In the genomic region with DNA sequence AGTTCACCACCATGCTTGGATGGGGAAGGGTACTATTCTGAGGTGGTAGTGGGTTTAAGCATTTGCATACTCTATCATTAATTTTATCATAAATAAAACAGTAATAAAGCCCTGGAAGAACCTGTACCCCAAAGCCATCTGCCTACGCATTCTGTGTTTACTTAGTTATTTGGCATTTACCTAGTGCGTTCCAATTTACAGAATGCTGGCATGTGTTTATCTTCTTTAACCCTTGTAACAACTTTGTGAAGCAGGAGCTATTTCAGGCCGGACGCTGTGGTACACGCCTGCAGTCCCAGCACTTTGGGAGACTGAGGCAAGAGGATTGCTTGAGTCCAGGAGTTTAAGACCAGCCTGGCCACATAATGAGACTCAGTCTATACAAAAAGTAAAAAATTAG, we compare ENCODE assay signal across 24 cellular contexts.
"Had no signal": no experiment of that assay in that cellular context is flagged by ENCODE, and none has a peak within 500 bp of the region (broad histone marks: within the 10 kb centered on the region; RNA-seq: fewer than 3 reads in every experiment).

No MANE protein-coding gene starts in this region.

- H3K4me1 ChIP-seq: ascending aorta, breast epithelium, colonic mucosa, foreskin keratinocyte, gastrocnemius medialis, heart left ventricle had no signal

- H3K27ac ChIP-seq: ascending aorta, breast epithelium, cardiac muscle cell, colonic mucosa, dorsolateral prefrontal cortex, foreskin keratinocyte, gastrocnemius medialis, heart left ventricle had no signal

- H3K36me3 ChIP-seq: ascending aorta, breast epithelium, cardiac muscle cell, colonic mucosa, gastrocnemius medialis, heart left ventricle had no signal

- DNase-seq: activated CD4-positive, alpha-beta memory T cell treated with anti-CD3 and anti-CD28 coated beads, Interleukin-2, amount 10 ng/mL, durations not matched to agents 7 days and 5 days; activated CD4-positive, alpha-beta T cell treated with anti-CD3 and anti-CD28 coated beads for 1 hour; activated CD4-positive, alpha-beta T cell treated with anti-CD3 and anti-CD28 coated beads for 4 hours; activated CD4-positive, alpha-beta T cell treated with anti-CD3 and anti-CD28 coated beads, Interleukin-2, amount 10 ng/mL, durations not matched to agents 7 days and 5 days; activated CD4-positive, alpha-beta T cell treated with anti-CD3 and anti-CD28 coated beads, Interleukin-2, amount 50 U/mL, for 4 hours; activated CD8-positive, alpha-beta memory T cell treated with anti-CD3 and anti-CD28 coated beads, Interleukin-2, amount 50 U/mL, for 48 hours; activated naive CD4-positive, alpha-beta T cell treated with anti-CD3 and anti-CD28 coated beads for 36 hours; activated naive CD8-positive, alpha-beta T cell treated with anti-CD3 and anti-CD28 coated beads for 36 hours; activated T-cell treated with anti-CD3 and anti-CD28 coated beads for 4 hours; activated T-cell treated with anti-CD3 and anti-CD28 coated beads, Interleukin-2, amount 50 U/mL, for 4 hours; central memory CD4-positive, alpha-beta T cell; cerebellar nuclear complex; colonic mucosa; dorsolateral prefrontal cortex; effector memory CD4-positive, alpha-beta T cell; endodermal cell; foreskin keratinocyte; gastrocnemius medialis; glutamatergic neuron; heart left ventricle; T-helper 2 cell had no signal

- H3K4me3 ChIP-seq: ascending aorta, breast epithelium, cardiac muscle cell, colonic mucosa, dorsolateral prefrontal cortex, gastrocnemius medialis, heart left ventricle had no signal

- H3K9me3 ChIP-seq: ascending aorta, breast epithelium, colonic mucosa, gastrocnemius medialis, heart left ventricle had no signal

- H3K27me3 ChIP-seq: ascending aorta, cardiac muscle cell, colonic mucosa, dorsolateral prefrontal cortex, foreskin keratinocyte, gastrocnemius medialis, heart left ventricle had no signal
